Comparison of ENCODE assay signal across 10 cellular contexts in the genomic region with DNA sequence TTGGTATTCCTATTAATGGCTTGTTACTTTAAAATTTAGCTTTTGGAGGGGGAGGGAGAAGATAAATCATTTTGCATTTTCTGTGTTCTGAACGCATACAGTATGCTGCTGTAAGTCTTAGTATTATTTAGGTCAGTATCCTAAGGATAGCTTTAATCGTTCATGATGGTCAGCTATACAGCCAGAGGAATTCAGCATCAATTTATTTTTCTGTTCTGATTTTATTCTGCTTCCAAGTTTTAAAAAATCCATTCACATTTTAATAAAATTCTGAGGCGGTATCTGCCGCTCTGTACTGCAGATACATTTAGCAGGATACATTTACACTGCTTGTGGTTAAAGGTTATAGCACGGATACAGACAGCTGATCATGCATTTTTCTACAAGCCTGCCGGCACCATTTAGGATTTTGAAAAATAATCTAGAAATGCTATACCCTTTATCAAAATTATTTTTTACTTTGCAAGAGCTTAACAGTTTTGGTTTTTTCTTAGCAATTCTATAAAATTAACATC. TPM values are rescaled to one million over a fixed set of nuclear protein-coding genes. Genes with fewer than 3 reads are reported as not detected.
DNase-seq lines count a peak whose midpoint lies in the region; ATAC-seq, FAIRE-seq and TF ChIP-seq lines count a peak whose summit lies in the region.
"Had no signal": no experiment of that assay in that cellular context is flagged by ENCODE, and none has a peak within 500 bp of the region (broad histone marks: within the 10 kb centered on the region; RNA-seq: fewer than 3 reads in every experiment).

No MANE protein-coding gene starts in this region.

- H3K9me3 ChIP-seq in Peyer's patch (no peaks in the 10 kb centered on the region), spleen (no peaks in the 10 kb centered on the region)

- H3K4me3 ChIP-seq in Peyer's patch (peak overlapping the region; percentile 1 to 30 (median 19)), fibroblast of mammary gland (ENCODE audit: control insufficient read depth, low read depth, low read length) (peak overlapping the region; percentile 56), spleen (peak overlapping the region in 5 of 8 donors; percentile 5 to 62 (median 22))

- DNase-seq in GM19239 (ENCODE audit: insufficient read length, low spot score) (no peak), Peyer's patch (no peak), fibroblast of mammary gland (ENCODE audit: low read depth) (no peak), spleen (no peak), SKM-1 treated with dmso at 0.1 percent for 144 hours (lab: John Stamatoyannopoulos, UW; ENCODE audit: unreplicated experiment) (no peak), UCSD-AML1 (lab: John Stamatoyannopoulos, UW; ENCODE audit: unreplicated experiment) (no peak), GM12892 (ENCODE audit: insufficient read length) (no peak)
- DNase-seq: stimulated activated CD4-positive, alpha-beta T cell treated with anti-CD3 and anti-CD28 coated beads, Interleukin-15, amount 100 ng/mL, for 24 hours had no signal

- intact Hi-C loops in spleen (cut with DNase I; ENCODE audit: low total_unique reads), result no loop called here

- H3K27ac ChIP-seq in Peyer's patch (peak overlapping the region; percentile 16 to 68 (median 56)), spleen (peak overlapping the region in 6 of 8 donors; percentile 5 to 77 (median 62))

- no peaks in the 10 kb centered on the region for H3K27me3 ChIP-seq in Peyer's patch
- H3K27me3 ChIP-seq in spleen (replicated peaks in 1 of 7), result peaks cover 0 to 4% (median 0%) of the 10 kb centered on the region in 7 donors

- H3K36me3 ChIP-seq in Peyer's patch (peaks cover 0 to 13% (median 0%) of the 10 kb centered on the region in 3 donors), spleen (no peaks in the 10 kb centered on the region)

- H3K4me1 ChIP-seq in Peyer's patch (no peaks in the 10 kb centered on the region), spleen (peaks cover 0 to 43% (median 6%) of the 10 kb centered on the region in 6 donors)

- whole genome bisulfite sequencing in spleen, 5 donors, result 65 to 82% (median 75%) methylated on average over 6 of the region's 6 CpGs

- TF ChIP-seq POLR2A in Peyer's patch (IDR thresholded peaks at IDR 0.05) (no peak), spleen (IDR thresholded peaks at IDR 0.05) (no peak), GM12892 (IDR thresholded peaks at IDR 0.05; ENCODE audit: low read depth, low read length) (no peak)

- no peak for ATAC-seq in GM21576 (IDR thresholded peaks at IDR 0.05; ENCODE audit: unreplicated experiment)

- TF ChIP-seq CTCF in Peyer's patch (IDR thresholded peaks at IDR 0.05) (no peak), fibroblast of mammary gland (conservative IDR thresholded peaks at IDR 0.05; ENCODE audit: control insufficient read depth, insufficient read depth, low read depth, low read length) (no peak), spleen (IDR thresholded peaks at IDR 0.05 in 8 of 11, conservative IDR thresholded peaks at IDR 0.05 in 3 of 11) (no peak)

- peak; percentile 11 for FAIRE-seq in GM19239 (lab: Jason Lieb, UNC)
- FAIRE-seq in GM12892 (lab: Jason Lieb, UNC), result no peak
- FAIRE-seq: endometrium had no signal

RNA-seq across cellular contexts. Expression of a gene that starts 17.8 kb away (rescaled TPM):
- total RNA-seq in Peyer's patch (100 to 1,000 TPM; 168 to 254 (median 184) TPM), spleen (100 to 1,000 TPM in 2 of 7 donors, 10 to 100 TPM in 5; 42.8 to 122 (median 73.7) TPM)
- polyA plus RNA-seq in spleen, result 1 to 10 TPM; 4.8 to 8.4 (median 5.6) TPM
- 101 TPM for polyA plus RNA-seq in GM12892 (2012; ENCODE audit: missing spikeins)
